In the genomic region with DNA sequence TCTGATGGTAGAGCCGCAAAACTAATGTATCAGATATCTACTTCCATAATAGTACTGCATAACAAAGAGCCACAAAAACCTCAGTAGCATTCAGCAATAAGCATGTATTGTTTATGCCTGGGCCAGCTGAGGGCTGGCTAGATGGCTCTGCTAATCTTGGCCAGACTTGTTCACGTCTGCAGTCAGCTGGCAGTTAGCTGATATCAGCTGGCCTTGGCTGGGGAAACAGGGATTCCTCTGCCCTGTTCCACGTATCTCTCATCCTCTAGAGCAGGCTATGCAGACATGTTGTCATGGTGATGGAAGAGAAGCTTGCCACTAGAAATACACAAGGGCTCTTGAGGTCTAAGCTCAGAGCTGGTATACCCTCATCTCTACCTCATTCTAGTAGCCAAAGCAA, we compare ENCODE assay signal across 12 cellular contexts.
DNase-seq lines count a peak whose midpoint lies in the region; ATAC-seq lines count a peak whose summit lies in the region.
"Had no signal": no experiment of that assay in that cellular context is flagged by ENCODE, and none has a peak within 500 bp of the region (broad histone marks: within the 10 kb centered on the region; RNA-seq: fewer than 3 reads in every experiment).

No MANE protein-coding gene starts in this region.

- H3K36me3 ChIP-seq in mesodermal cell (ENCODE audit: control insufficient read depth, insufficient read depth, low read length), result no peaks in the 10 kb centered on the region
- H3K36me3 ChIP-seq: ovary had no signal

- H3K4me3 ChIP-seq in mesodermal cell (ENCODE audit: extremely low read depth, insufficient read depth, low read length, poor library complexity, severe bottlenecking), result no peak overlapping the region
- H3K4me3 ChIP-seq: ovary had no signal

- DNase-seq in DMS79 treated with DMSO at 0.1 percent for 48 hours (lab: John Stamatoyannopoulos, UW) (peak; percentile 98), NCI-H2107 (lab: John Stamatoyannopoulos, UW) (peak; percentile 57), SK-N-DZ (ENCODE audit: low spot score) (peak; percentile 56), HuH-7.5 (ENCODE audit: low spot score) (no peak)
- no peak for DNase-seq in stimulated activated naive CD4-positive, alpha-beta T cell (lab: John Stamatoyannopoulos, UW)
- DNase-seq: activated CD4-positive, alpha-beta T cell treated with anti-CD3 and anti-CD28 coated beads for 1 hour; activated naive CD8-positive, alpha-beta T cell treated with anti-CD3 and anti-CD28 coated beads, Interleukin-2, amount 50 U/mL, for 24 hours; AML-193; ovary had no signal

- ATAC-seq in HG02970 (IDR thresholded peaks at IDR 0.05; ENCODE audit: low FRiP score, unreplicated experiment) (no peak), GM18498 (IDR thresholded peaks at IDR 0.05; ENCODE audit: unreplicated experiment) (no peak)
- ATAC-seq: activated naive CD8-positive, alpha-beta T cell treated with anti-CD3 and anti-CD28 coated beads, Interleukin-2, amount 50 U/mL, for 24 hours had no signal

- peaks cover 16% of the 10 kb centered on the region for H3K4me1 ChIP-seq in mesodermal cell (ENCODE audit: control insufficient read depth, insufficient read depth, low read length, poor library complexity, severe bottlenecking)

- peak overlapping the region; percentile 82 for H3K27ac ChIP-seq in mesodermal cell (ENCODE audit: low read depth, low read length, severe bottlenecking)
- H3K27ac ChIP-seq: ovary had no signal

- no peaks in the 10 kb centered on the region for H3K9me3 ChIP-seq in mesodermal cell (ENCODE audit: control insufficient read depth, low read length)
- H3K9me3 ChIP-seq: ovary had no signal

- 37 to 94% methylated on average over 2 of the region's 3 CpGs for WGBS in mesodermal cell (ENCODE audit: insufficient coverage in 2 of 2), 2 experiments

Comparison
In these comparisons a context has a peak if more than half of its experiments do, and no peak if none do; other contexts are left out.
1. DNase-seq: peak in DMS79 treated with DMSO at 0.1 percent for 48 hours (single experiment), NCI-H2107 (single experiment) and SK-N-DZ (single experiment); none in stimulated activated naive CD4-positive, alpha-beta T cell (0 of 6) and HuH-7.5 (single experiment).